ENCODE assay signal across 8 cellular contexts in genomic region chr15:89845305-89845893, GRCh38. TPM values are rescaled to one million over a fixed set of nuclear protein-coding genes. Genes with fewer than 3 reads are reported as not detected.
A peak's percentile ranks its signal among the peaks of the same experiment; 100 is the strongest.
DNase-seq lines count a peak whose midpoint lies in the region; ATAC-seq lines count a peak whose summit lies in the region.
"Had no signal": no experiment of that assay in that cellular context is flagged by ENCODE, and none has a peak within 500 bp of the region (broad histone marks: within the 10 kb centered on the region; RNA-seq: fewer than 3 reads in every experiment).

No MANE protein-coding gene starts in this region.

- ATAC-seq in HG02981 (IDR thresholded peaks at IDR 0.05; ENCODE audit: unreplicated experiment) = no peak

- H3K4me1 ChIP-seq in adipocyte (ENCODE audit: control insufficient read depth, insufficient read depth, low read length) = peaks cover 53% of the 10 kb centered on the region
- H3K4me1 ChIP-seq in subcutaneous abdominal adipose tissue (ENCODE audit: control insufficient read depth in 5 of 5, insufficient read depth in 5 of 5, low read length in 5 of 5) = peaks cover 3 to 20% (median 12%) of the 10 kb centered on the region in 5 donors

- DNase-seq in HT-29 (ENCODE audit: low spot score) = peak; percentile 73
- DNase-seq in adipocyte (ENCODE audit: low read depth) = peak; percentile 90
- peak; percentile 95 for DNase-seq in iris pigment epithelial cell (ENCODE audit: low read depth)
- DNase-seq in activated naive CD4-positive, alpha-beta T cell treated with anti-CD3 and anti-CD28 coated beads for 36 hours = no peak
- DNase-seq in germinal center (ENCODE audit: low spot score) = no peak
- DNase-seq: central memory CD4-positive, alpha-beta T cell had no signal

- no peaks in the 10 kb centered on the region for H3K27me3 Mint-ChIP-seq in activated naive CD4-positive, alpha-beta T cell treated with anti-CD3 and anti-CD28 coated beads for 36 hours (ENCODE audit: low read depth)

- H3K27ac Mint-ChIP-seq in activated naive CD4-positive, alpha-beta T cell treated with anti-CD3 and anti-CD28 coated beads for 36 hours = no peak overlapping the region

- H3K9me3 ChIP-seq in adipocyte (ENCODE audit: control insufficient read depth, low read length) (no peaks in the 10 kb centered on the region), subcutaneous abdominal adipose tissue (ENCODE audit: control insufficient read depth in 5 of 5, low read length in 5 of 5) (no peaks in the 10 kb centered on the region)

- H3K27me3 ChIP-seq in adipocyte (replicated peaks; ENCODE audit: control insufficient read depth, insufficient read depth, low read length) (no peaks in the 10 kb centered on the region), subcutaneous abdominal adipose tissue (ENCODE audit: control insufficient read depth in 5 of 5, insufficient read depth in 4 of 5, low read length in 5 of 5) (no peaks in the 10 kb centered on the region)

- peaks cover 21% of the 10 kb centered on the region for H3K4me1 Mint-ChIP-seq in activated naive CD4-positive, alpha-beta T cell treated with anti-CD3 and anti-CD28 coated beads for 36 hours (ENCODE audit: low read depth)

- CTCF ChIA-PET in activated naive CD4-positive, alpha-beta T cell treated with anti-CD3 and anti-CD28 coated beads for 36 hours (lab: Charles Lee) = interaction anchor here (0.6 to 1.3 kb wide), 3 partner anchors 29 to 393 kb away, joined by 3 to 7 read pairs (median 4); no protein-coding TSS in a partner anchor

- peak overlapping the region; percentile 13 for H3K27ac ChIP-seq in subcutaneous abdominal adipose tissue (ENCODE audit: low read depth, low read length)

- peak overlapping the region; percentile 73 for H3K9ac ChIP-seq in adipocyte (ENCODE audit: low read length)
- peak overlapping the region in 1 of 5 donors; percentile 16 for H3K9ac ChIP-seq in subcutaneous abdominal adipose tissue (ENCODE audit: low read length in 5 of 5)

- intact Hi-C loops in activated naive CD4-positive, alpha-beta T cell treated with anti-CD3 and anti-CD28 coated beads for 36 hours (cut with micrococcal nuclease) = no loop called here

- peaks cover 5% of the 10 kb centered on the region for H3K36me3 ChIP-seq in adipocyte (ENCODE audit: control insufficient read depth, insufficient read depth, low read length, severe bottlenecking)
- peaks cover 6 to 26% (median 13%) of the 10 kb centered on the region in 5 donors for H3K36me3 ChIP-seq in subcutaneous abdominal adipose tissue (ENCODE audit: control insufficient read depth in 5 of 5, insufficient read depth in 5 of 5, low read length in 5 of 5)

- H3K4me3 Mint-ChIP-seq in activated naive CD4-positive, alpha-beta T cell treated with anti-CD3 and anti-CD28 coated beads for 36 hours = no peak overlapping the region

- H3K36me3 Mint-ChIP-seq in activated naive CD4-positive, alpha-beta T cell treated with anti-CD3 and anti-CD28 coated beads for 36 hours (ENCODE audit: low read depth) = peaks cover 9% of the 10 kb centered on the region

- peak overlapping the region; percentile 51 for H3K4me3 ChIP-seq in adipocyte (ENCODE audit: low read length)
- H3K4me3 ChIP-seq in subcutaneous abdominal adipose tissue (ENCODE audit: low read depth in 1 of 5, low read length in 5 of 5) = no peak overlapping the region

- H3K9me3 Mint-ChIP-seq in activated naive CD4-positive, alpha-beta T cell treated with anti-CD3 and anti-CD28 coated beads for 36 hours = no peaks in the 10 kb centered on the region

RNA-seq across cellular contexts. Expression of gene ANPEP, which starts 30.7 kb away (rescaled TPM):
- 0.05 and 0.10 TPM in 2 replicates for total RNA-seq in HT-29 (2014; rRNA removed; shearing (Covaris generic))
- total RNA-seq in activated naive CD4-positive, alpha-beta T cell treated with anti-CD3 and anti-CD28 coated beads for 36 hours = not detected

RNA-seq across cellular contexts. Expression of gene AP3S2, which starts 48.4 kb away (rescaled TPM):
- 14.8 and 36.2 TPM in 2 replicates for total RNA-seq in HT-29 (2014; rRNA removed; shearing (Covaris generic))
- 10 to 100 TPM; 20.2 to 25.2 TPM for total RNA-seq in activated naive CD4-positive, alpha-beta T cell treated with anti-CD3 and anti-CD28 coated beads for 36 hours

Comparison
In these comparisons a context has a peak if more than half of its experiments do, and no peak if none do; other contexts are left out.
1. DNase-seq: peak in HT-29 (single experiment), adipocyte (single experiment) and iris pigment epithelial cell (single experiment); none in activated naive CD4-positive, alpha-beta T cell treated with anti-CD3 and anti-CD28 coated beads for 36 hours (single experiment) and germinal center (single experiment).